ENCODE assay signal across 38 cellular contexts in the genomic region with DNA sequence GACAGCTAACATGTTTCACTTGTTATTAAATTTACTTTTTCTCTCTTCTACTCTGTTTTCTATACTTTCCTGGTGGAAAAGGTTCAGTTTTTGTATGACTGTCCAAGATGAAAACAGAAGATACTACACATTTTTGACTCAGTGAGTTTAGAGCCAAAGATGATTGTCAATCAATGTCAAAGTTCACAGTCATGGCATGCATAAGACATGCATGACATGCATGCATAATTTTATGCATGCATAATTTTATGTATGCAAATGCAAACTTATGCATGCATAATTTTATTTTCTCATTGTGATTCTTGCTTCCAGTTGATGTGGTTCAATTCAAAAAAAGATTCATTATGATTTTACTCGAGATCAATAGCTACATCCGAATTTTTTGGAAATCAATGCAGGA. TPM values are rescaled to one million over a fixed set of nuclear protein-coding genes. Genes with fewer than 3 reads are reported as not detected.
"Had no signal": no experiment of that assay in that cellular context is flagged by ENCODE, and none has a peak within 500 bp of the region (broad histone marks: within the 10 kb centered on the region; RNA-seq: fewer than 3 reads in every experiment).

No MANE protein-coding gene starts in this region.

- H3K27me3 Mint-ChIP-seq: activated B cell treated with CpG ODN at 0.5 μM for 24 hours; activated CD4-positive, alpha-beta memory T cell treated with anti-CD3 and anti-CD28 coated beads for 36 hours; activated CD4-positive, alpha-beta T cell treated with anti-CD3 and anti-CD28 coated beads, Interleukin-2, amount 10 ng/mL, durations not matched to agents 24 days and 14 days; activated CD8-positive, alpha-beta T cell treated with anti-CD3 and anti-CD28 coated beads for 36 hours; activated naive CD8-positive, alpha-beta T cell treated with anti-CD3 and anti-CD28 coated beads for 36 hours; activated T-helper 17 cell treated with anti-CD3 and anti-CD28 coated beads, Interleukin-2, amount 50 U/mL, for 72 hours had no signal

- ATAC-seq: activated CD8-positive, alpha-beta T cell treated with anti-CD3 and anti-CD28 coated beads for 36 hours; activated naive CD4-positive, alpha-beta T cell treated with anti-CD3 and anti-CD28 coated beads, Interleukin-2, amount 50 U/mL, for 72 hours; activated T-cell treated with anti-CD3 and anti-CD28 coated beads, Interleukin-2, amount 50 U/mL, for 4 hours; activated T-cell treated with anti-CD3 and anti-CD28 coated beads, Interleukin-2, amount 50 U/mL, for 72 hours; activated T-helper 17 cell treated with anti-CD3 and anti-CD28 coated beads, Interleukin-2, amount 50 U/mL, for 72 hours; body of pancreas had no signal

- H3K9me3 ChIP-seq: body of pancreas, breast epithelium had no signal

- H3K27ac Mint-ChIP-seq: activated B cell treated with CpG ODN at 0.5 μM for 24 hours; activated CD4-positive, alpha-beta memory T cell treated with anti-CD3 and anti-CD28 coated beads for 36 hours; activated CD4-positive, alpha-beta T cell treated with anti-CD3 and anti-CD28 coated beads, Interleukin-2, amount 10 ng/mL, durations not matched to agents 24 days and 14 days; activated CD8-positive, alpha-beta T cell treated with anti-CD3 and anti-CD28 coated beads for 36 hours; activated naive CD4-positive, alpha-beta T cell treated with anti-CD3 and anti-CD28 coated beads for 36 hours; activated naive CD4-positive, alpha-beta T cell treated with anti-CD3 and anti-CD28 coated beads, Interleukin-2, amount 50 U/mL, for 72 hours; activated naive CD8-positive, alpha-beta T cell treated with anti-CD3 and anti-CD28 coated beads for 36 hours; activated T-cell treated with anti-CD3 and anti-CD28 coated beads, Interleukin-2, amount 50 U/mL, for 72 hours; activated T-helper 1 cell treated with anti-CD3 and anti-CD28 coated beads, Interleukin-12 subunit alpha, Interleukin-12 subunit beta, Interleukin-2, Interleukin-4 antibody, amounts not matched to agents 30 ng/mL and 10 ng/mL and 1 ng/mL, durations not matched to agents 14 hours and 24 hours and 36 hours; activated T-helper 17 cell treated with anti-CD3 and anti-CD28 coated beads, Interleukin-2, amount 50 U/mL, for 72 hours; T-helper 1 cell treated with Interleukin-12 subunit alpha and Interleukin-12 subunit beta and Interleukin-4 antibody, amounts not matched to agents 30 μg/mL and 1 μg/mL, for 36 hours; T-helper 2 cell treated with Interferon-gamma antibody and Interleukin-4, amounts not matched to agents 5 μg/mL and 100 μg/mL, for 36 hours had no signal

- H3K27me3 ChIP-seq: adrenal gland, body of pancreas, brain microvascular endothelial cell, breast epithelium had no signal

- H3K4me3 Mint-ChIP-seq: activated B cell treated with CpG ODN at 0.5 μM for 24 hours; activated CD4-positive, alpha-beta memory T cell treated with anti-CD3 and anti-CD28 coated beads for 36 hours; activated CD4-positive, alpha-beta T cell treated with anti-CD3 and anti-CD28 coated beads, Interleukin-2, amount 10 ng/mL, durations not matched to agents 24 days and 14 days; activated CD8-positive, alpha-beta T cell treated with anti-CD3 and anti-CD28 coated beads for 36 hours; activated naive CD4-positive, alpha-beta T cell treated with anti-CD3 and anti-CD28 coated beads for 36 hours; activated naive CD8-positive, alpha-beta T cell treated with anti-CD3 and anti-CD28 coated beads for 36 hours; activated T-cell treated with anti-CD3 and anti-CD28 coated beads, Interleukin-2, amount 50 U/mL, for 4 hours; activated T-cell treated with anti-CD3 and anti-CD28 coated beads, Interleukin-2, amount 50 U/mL, for 72 hours; activated T-helper 1 cell treated with anti-CD3 and anti-CD28 coated beads, Interleukin-12 subunit alpha, Interleukin-12 subunit beta, Interleukin-2, Interleukin-4 antibody, amounts not matched to agents 30 ng/mL and 10 ng/mL and 1 ng/mL, durations not matched to agents 14 hours and 24 hours and 36 hours; activated T-helper 17 cell treated with anti-CD3 and anti-CD28 coated beads, Interleukin-2, amount 50 U/mL, for 72 hours; T-helper 1 cell treated with Interleukin-12 subunit alpha and Interleukin-12 subunit beta and Interleukin-4 antibody, amounts not matched to agents 30 μg/mL and 1 μg/mL, for 36 hours; T-helper 2 cell treated with Interferon-gamma antibody and Interleukin-4, amounts not matched to agents 5 μg/mL and 100 μg/mL, for 36 hours had no signal

- DNase-seq: activated B cell treated with CpG ODN at 0.5 μM for 24 hours; activated CD4-positive, alpha-beta memory T cell treated with anti-CD3 and anti-CD28 coated beads for 36 hours; activated CD4-positive, alpha-beta T cell treated with anti-CD3 and anti-CD28 coated beads for 4 hours; activated CD4-positive, alpha-beta T cell treated with anti-CD3 and anti-CD28 coated beads, Interleukin-2, amount 10 ng/mL, durations not matched to agents 24 days and 14 days; activated CD4-positive, alpha-beta T cell treated with anti-CD3 and anti-CD28 coated beads, Interleukin-2, amount 50 U/mL, for 1 hour; activated CD4-positive, alpha-beta T cell treated with anti-CD3 and anti-CD28 coated beads, Interleukin-2, amount 50 U/mL, for 4 hours; activated CD4-positive, CD25-positive, alpha-beta regulatory T cell treated with anti-CD3 and anti-CD28 coated beads, Interleukin-2, amount 50 U/mL, for 72 hours; activated CD8-positive, alpha-beta memory T cell treated with anti-CD3 and anti-CD28 coated beads, Interleukin-2, amount 50 U/mL, for 4 hours; activated CD8-positive, alpha-beta T cell treated with anti-CD3 and anti-CD28 coated beads for 36 hours; activated effector memory CD4-positive, alpha-beta T cell treated with anti-CD3 and anti-CD28 coated beads, Interleukin-2, amount 50 U/mL, for 16 hours; activated gamma-delta T cell treated with Interleukin-2 at 50 U/mL for 16 hours; activated naive CD4-positive, alpha-beta T cell; activated naive CD4-positive, alpha-beta T cell treated with anti-CD3 and anti-CD28 coated beads for 36 hours; activated naive CD4-positive, alpha-beta T cell treated with anti-CD3 and anti-CD28 coated beads, Interleukin-2, amount 50 U/mL, for 16 hours; activated naive CD8-positive, alpha-beta T cell treated with anti-CD3 and anti-CD28 coated beads for 36 hours; activated T-cell treated with anti-CD3 and anti-CD28 coated beads for 4 hours; activated T-cell treated with anti-CD3 and anti-CD28 coated beads, Interleukin-2, amount 50 U/mL, for 1 hour; activated T-cell treated with anti-CD3 and anti-CD28 coated beads, Interleukin-2, amount 50 U/mL, for 4 hours; activated T-cell treated with anti-CD3 and anti-CD28 coated beads, Interleukin-2, amount 50 U/mL, for 72 hours; adrenal gland; amniotic stem cell; aorta; body of pancreas; brain microvascular endothelial cell; central memory CD4-positive, alpha-beta T cell; T-helper 2 cell; T-helper 9 cell had no signal

- H3K36me3 Mint-ChIP-seq: activated CD4-positive, alpha-beta memory T cell treated with anti-CD3 and anti-CD28 coated beads for 36 hours; activated naive CD4-positive, alpha-beta T cell treated with anti-CD3 and anti-CD28 coated beads, Interleukin-2, amount 50 U/mL, for 72 hours; activated naive CD8-positive, alpha-beta T cell treated with anti-CD3 and anti-CD28 coated beads for 36 hours had no signal

- H3K4me1 ChIP-seq: adrenal gland, body of pancreas, breast epithelium had no signal

- H3K4me3 ChIP-seq: adrenal gland, body of pancreas, breast epithelium had no signal

- H3K27ac ChIP-seq: adrenal gland, body of pancreas, brain microvascular endothelial cell, breast epithelium, VCaP had no signal

- H3K36me3 ChIP-seq: adrenal gland, brain microvascular endothelial cell, breast epithelium had no signal

- H3K9me3 Mint-ChIP-seq: activated CD4-positive, alpha-beta T cell treated with anti-CD3 and anti-CD28 coated beads, Interleukin-2, amount 10 ng/mL, durations not matched to agents 24 days and 14 days had no signal

- FAIRE-seq: astrocyte, TTC549 had no signal

- H3K4me1 Mint-ChIP-seq: activated CD4-positive, alpha-beta T cell treated with anti-CD3 and anti-CD28 coated beads, Interleukin-2, amount 10 ng/mL, durations not matched to agents 24 days and 14 days; activated naive CD8-positive, alpha-beta T cell treated with anti-CD3 and anti-CD28 coated beads for 36 hours; activated T-helper 17 cell treated with anti-CD3 and anti-CD28 coated beads, Interleukin-2, amount 50 U/mL, for 72 hours had no signal

RNA-seq across cellular contexts. Expression of gene TMPRSS15, which starts 48.1 kb away (rescaled TPM):
- total RNA-seq: activated B cell treated with CpG ODN at 0.5 μM for 24 hours; activated CD4-positive, alpha-beta memory T cell treated with anti-CD3 and anti-CD28 coated beads for 36 hours; activated CD4-positive, alpha-beta T cell treated with anti-CD3 and anti-CD28 coated beads, Interleukin-2, amount 10 ng/mL, durations not matched to agents 24 days and 14 days; activated CD8-positive, alpha-beta memory T cell treated with anti-CD3 and anti-CD28 coated beads for 36 hours; activated CD8-positive, alpha-beta T cell treated with anti-CD3 and anti-CD28 coated beads for 36 hours; activated naive CD4-positive, alpha-beta T cell treated with anti-CD3 and anti-CD28 coated beads for 36 hours; activated naive CD4-positive, alpha-beta T cell treated with anti-CD3 and anti-CD28 coated beads, Interleukin-2, amount 50 U/mL, for 72 hours; activated naive CD8-positive, alpha-beta T cell treated with anti-CD3 and anti-CD28 coated beads for 36 hours; activated T-cell treated with anti-CD3 and anti-CD28 coated beads, Interleukin-2, amount 50 U/mL, for 4 hours; activated T-cell treated with anti-CD3 and anti-CD28 coated beads, Interleukin-2, amount 50 U/mL, for 72 hours; activated T-helper 1 cell treated with anti-CD3 and anti-CD28 coated beads, Interleukin-12 subunit alpha, Interleukin-12 subunit beta, Interleukin-2, Interleukin-4 antibody, amounts not matched to agents 30 ng/mL and 10 ng/mL and 1 ng/mL, durations not matched to agents 14 hours and 24 hours and 36 hours; activated T-helper 17 cell treated with anti-CD3 and anti-CD28 coated beads, Interleukin-2, amount 50 U/mL, for 72 hours; adrenal gland; aorta; astrocyte; body of pancreas; breast epithelium; cardiac septum had no signal
- polyA plus RNA-seq: adrenal gland had no signal
